ENCODE assay signal across 11 cellular contexts in the genomic region with DNA sequence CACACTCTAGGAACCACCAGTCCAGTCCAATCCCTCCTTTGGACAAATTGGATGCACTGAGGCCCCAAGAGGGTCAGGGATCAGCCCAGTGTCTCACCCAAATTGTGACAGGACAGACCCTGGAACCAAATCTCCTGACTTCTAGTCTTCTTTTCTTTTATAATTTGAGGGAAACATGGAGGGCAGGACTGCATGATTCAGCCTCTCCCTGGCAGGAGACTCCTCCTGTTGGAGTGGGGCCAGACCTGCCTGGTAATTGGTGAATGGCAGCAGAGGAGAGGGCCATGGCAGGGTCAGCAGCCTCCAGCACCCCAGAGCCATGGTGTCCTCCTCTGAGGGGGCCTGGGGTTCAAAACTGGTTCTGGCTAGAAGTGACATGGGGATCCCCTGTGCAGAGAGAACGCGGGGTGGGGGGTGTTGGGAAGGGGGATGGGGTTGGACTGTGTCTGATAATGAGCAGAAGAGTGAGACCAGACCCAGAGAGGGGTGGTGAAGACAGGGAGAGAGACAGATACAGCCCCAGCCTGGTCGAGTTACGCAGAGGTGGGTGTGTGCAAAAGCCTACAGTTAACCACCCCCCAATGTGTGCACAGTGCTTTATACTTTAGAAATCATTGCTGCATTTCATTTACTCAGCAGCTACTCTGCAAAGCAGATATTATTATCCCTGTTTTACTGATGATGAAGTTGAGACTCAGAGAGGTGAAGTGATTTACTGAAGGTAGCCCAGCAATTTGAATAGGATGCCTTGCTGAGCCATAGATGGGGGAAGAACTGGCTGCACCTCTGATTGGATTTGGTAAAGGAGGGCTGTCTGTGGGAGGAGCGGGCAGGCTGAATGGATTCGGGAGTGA. TPM values are rescaled to one million over a fixed set of nuclear protein-coding genes. Genes with fewer than 3 reads are reported as not detected.
DNase-seq lines count a peak whose midpoint lies in the region; ATAC-seq, FAIRE-seq and TF ChIP-seq lines count a peak whose summit lies in the region.
"Had no signal": no experiment of that assay in that cellular context is flagged by ENCODE, and none has a peak within 500 bp of the region (broad histone marks: within the 10 kb centered on the region; RNA-seq: fewer than 3 reads in every experiment).

No MANE protein-coding gene starts in this region.

- ATAC-seq in lower lobe of right lung: peak; percentile 21 to 40
- ATAC-seq: activated T-cell treated with anti-CD3 and anti-CD28 coated beads, Interleukin-2, amount 50 U/mL, for 72 hours had no signal

- H3K4me1 ChIP-seq in lower lobe of right lung: peaks cover 76% of the 10 kb centered on the region

- FAIRE-seq in urothelium cell line (lab: Jason Lieb, UNC): no peak

- H3K4me3 ChIP-seq in choroid plexus epithelial cell (ENCODE audit: low read depth, low read length) (no peak overlapping the region), lower lobe of right lung (no peak overlapping the region)
- H3K4me3 ChIP-seq: Peyer's patch had no signal

- H3K9me3 ChIP-seq in lower lobe of right lung: no peaks in the 10 kb centered on the region
- H3K9me3 ChIP-seq: Peyer's patch had no signal

- H3K27ac ChIP-seq in lower lobe of right lung: peak overlapping the region; percentile 79
- H3K27ac ChIP-seq: 22Rv1 had no signal

- peaks cover 3% of the 10 kb centered on the region for H3K36me3 ChIP-seq in lower lobe of right lung
- H3K36me3 ChIP-seq: Peyer's patch had no signal

- H3K27me3 ChIP-seq in lower lobe of right lung (ENCODE audit: low read depth): no peaks in the 10 kb centered on the region
- H3K27me3 ChIP-seq: Peyer's patch had no signal

- DNase-seq in DMS53 (lab: John Stamatoyannopoulos, UW) (peak; percentile 36), DMS53 treated with DMSO at 0.1 percent for 48 hours (lab: John Stamatoyannopoulos, UW; ENCODE audit: unreplicated experiment) (no peak), choroid plexus epithelial cell (ENCODE audit: low read depth) (peak; percentile 65), lower lobe of right lung (no peak), urothelium cell line (ENCODE audit: low spot score) (peak; percentile 77), NCI-H2029 (lab: John Stamatoyannopoulos, UW) (no peak), NCI-H526 treated with DMSO at 0.1 percent for 48 hours (lab: John Stamatoyannopoulos, UW) (no peak)
- no peak for DNase-seq in activated CD4-positive, alpha-beta T cell treated with anti-CD3 and anti-CD28 coated beads for 48 hours
- DNase-seq: activated T-cell treated with anti-CD3 and anti-CD28 coated beads, Interleukin-2, amount 50 U/mL, for 72 hours; Peyer's patch had no signal

- TF ChIP-seq CTCF in choroid plexus epithelial cell (conservative IDR thresholded peaks at IDR 0.05; ENCODE audit: low read depth, low read length) (no peak), lower lobe of right lung (IDR thresholded peaks at IDR 0.05) (no peak)

- intact Hi-C loops in lower lobe of right lung (cut with DNase I): no loop called here

RNA-seq across cellular contexts. Expression of gene SYNPO, which starts 3.8 kb away (rescaled TPM):
- 90.6 TPM for total RNA-seq in lower lobe of right lung

RNA-seq across cellular contexts. Expression of gene MYOZ3, which starts 24.4 kb away (rescaled TPM):
- 0.92 TPM for total RNA-seq in lower lobe of right lung

Comparison
In these comparisons a context has a peak if more than half of its experiments do, and no peak if none do; other contexts are left out.
1. DNase-seq: peak in DMS53 (single experiment), choroid plexus epithelial cell (single experiment) and urothelium cell line (single experiment); none in DMS53 treated with DMSO at 0.1 percent for 48 hours (single experiment), lower lobe of right lung (single experiment), NCI-H2029 (single experiment), activated CD4-positive, alpha-beta T cell treated with anti-CD3 and anti-CD28 coated beads for 48 hours (single experiment) and NCI-H526 treated with DMSO at 0.1 percent for 48 hours (single experiment).